ENCODE assay signal across 11 cellular contexts in the genomic region with DNA sequence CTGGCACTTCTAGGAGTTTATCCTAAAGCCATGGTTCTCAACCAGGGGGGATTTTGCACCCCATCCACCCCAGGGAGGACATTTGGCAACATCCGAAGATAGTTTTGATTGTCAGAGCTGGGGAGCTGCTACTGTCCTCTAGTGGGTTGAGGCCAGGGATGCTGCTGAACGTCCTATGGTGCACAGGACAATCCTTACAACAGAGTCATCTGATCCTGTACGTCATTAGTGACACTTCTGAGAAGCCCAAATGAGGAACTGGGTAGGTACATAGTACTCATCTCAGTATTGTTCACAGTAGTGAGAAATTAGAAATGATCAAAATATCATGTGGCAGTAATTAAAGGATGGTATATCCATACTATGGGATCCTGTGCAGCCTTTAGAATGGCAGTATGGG.
DNase-seq lines count a peak whose midpoint lies in the region; ATAC-seq and TF ChIP-seq lines count a peak whose summit lies in the region.
"Had no signal": no experiment of that assay in that cellular context is flagged by ENCODE, and none has a peak within 500 bp of the region (broad histone marks: within the 10 kb centered on the region; RNA-seq: fewer than 3 reads in every experiment).

No MANE protein-coding gene starts in this region.

- ATAC-seq in GM18508 (IDR thresholded peaks at IDR 0.05; ENCODE audit: insufficient read depth, unreplicated experiment) (peak; percentile 87), GM21515 (IDR thresholded peaks at IDR 0.05; ENCODE audit: unreplicated experiment) (peak; percentile 84), HG03378 (IDR thresholded peaks at IDR 0.05; ENCODE audit: unreplicated experiment) (peak; percentile 95), lower lobe of right lung (peak; percentile 71 to 79)

- intact Hi-C loops in lower lobe of right lung (cut with DNase I): no loop called here
- intact Hi-C loops in tibial artery (cut with DNase I; ENCODE audit: low total_unique reads): loop anchor here (5.0 kb wide), 1 partner anchor 80 kb away; no protein-coding TSS in a partner anchor

- H3K4me1 ChIP-seq in lower lobe of right lung (peaks cover 22% of the 10 kb centered on the region), tibial artery (peaks cover 0 to 11% (median 0%) of the 10 kb centered on the region in 4 donors)

- DNase-seq in lower lobe of right lung: peak; percentile 59
- no peak for DNase-seq in hippocampal formation (lab: John Stamatoyannopoulos, UW)
- DNase-seq in tibial artery: no peak
- no peak for DNase-seq in NCI-H2081 treated with DMSO at 0.1 percent for 48 hours (lab: John Stamatoyannopoulos, UW)
- DNase-seq in ureter (ENCODE audit: low spot score): no peak
- DNase-seq: NCI-H1105 treated with DMSO at 0.1 percent for 48 hours, right cardiac atrium had no signal

- H3K9me3 ChIP-seq in lower lobe of right lung (no peaks in the 10 kb centered on the region), tibial artery (peaks cover 0 to 2% (median 0%) of the 10 kb centered on the region in 3 donors)

- peak overlapping the region; percentile 77 for H3K27ac ChIP-seq in lower lobe of right lung
- no peak overlapping the region for H3K27ac ChIP-seq in tibial artery
- H3K27ac ChIP-seq: VCaP had no signal

- H3K36me3 ChIP-seq in lower lobe of right lung: no peaks in the 10 kb centered on the region
- H3K36me3 ChIP-seq in tibial artery: no peaks in the 10 kb centered on the region

- no peak for TF ChIP-seq CTCF in lower lobe of right lung (IDR thresholded peaks at IDR 0.05)
- no peak for TF ChIP-seq CTCF in tibial artery (IDR thresholded peaks at IDR 0.05)

- H3K27me3 ChIP-seq in lower lobe of right lung (ENCODE audit: low read depth) (no peaks in the 10 kb centered on the region), tibial artery (no peaks in the 10 kb centered on the region)

- H3K4me3 ChIP-seq in lower lobe of right lung (no peak overlapping the region), tibial artery (no peak overlapping the region)
